In genomic region chr22:20239951-20240773, GRCh38 we compare ENCODE assay signal across 12 cellular contexts. TPM values are rescaled to one million over a fixed set of nuclear protein-coding genes. Genes with fewer than 3 reads are reported as not detected.
A peak's percentile ranks its signal among the peaks of the same experiment; 100 is the strongest.
DNase-seq lines count a peak whose midpoint lies in the region; ATAC-seq and TF ChIP-seq lines count a peak whose summit lies in the region.
"Had no signal": no experiment of that assay in that cellular context is flagged by ENCODE, and none has a peak within 500 bp of the region (broad histone marks: within the 10 kb centered on the region; RNA-seq: fewer than 3 reads in every experiment).

No MANE protein-coding gene starts in this region.

- no peaks in the 10 kb centered on the region for H3K27me3 ChIP-seq in layer of hippocampus (ENCODE audit: control insufficient read depth, insufficient read depth, low read length)
- H3K27me3 ChIP-seq in transverse colon, result no peaks in the 10 kb centered on the region

- peak overlapping the region; percentile 78 for H3K27ac ChIP-seq in layer of hippocampus (ENCODE audit: low read depth, low read length)
- H3K27ac ChIP-seq in substantia nigra (ENCODE audit: low read depth, low read length, poor library complexity, severe bottlenecking), result peak overlapping the region; percentile 58
- no peak overlapping the region for H3K27ac ChIP-seq in transverse colon

- intact Hi-C loops in transverse colon (cut with DNase I; ENCODE audit: low total_unique reads), result no loop called here

- CTCF ChIA-PET in activated CD8-positive, alpha-beta memory T cell treated with anti-CD3 and anti-CD28 coated beads, Interleukin-2, amount 10 ng/mL, durations not matched to agents 7 days and 5 days (lab: Charles Lee), result interaction anchor here (0.6 to 3.6 kb wide), 3 partner anchors 11 to 178 kb away, joined by 4 to 47 read pairs (median 5); no protein-coding TSS in a partner anchor

- H3K27ac Mint-ChIP-seq in activated CD8-positive, alpha-beta memory T cell treated with anti-CD3 and anti-CD28 coated beads, Interleukin-2, amount 10 ng/mL, durations not matched to agents 7 days and 5 days, result peak overlapping the region; percentile 90
- H3K27ac Mint-ChIP-seq in activated naive CD8-positive, alpha-beta T cell treated with anti-CD3 and anti-CD28 coated beads, Interleukin-2, amount 10 ng/mL, durations not matched to agents 7 days and 5 days, result peak overlapping the region; percentile 89

- no peaks in the 10 kb centered on the region for H3K9me3 Mint-ChIP-seq in activated CD8-positive, alpha-beta memory T cell treated with anti-CD3 and anti-CD28 coated beads, Interleukin-2, amount 10 ng/mL, durations not matched to agents 7 days and 5 days (ENCODE audit: low read depth)
- H3K9me3 Mint-ChIP-seq in activated naive CD8-positive, alpha-beta T cell treated with anti-CD3 and anti-CD28 coated beads, Interleukin-2, amount 10 ng/mL, durations not matched to agents 7 days and 5 days, result no peaks in the 10 kb centered on the region

- H3K27me3 Mint-ChIP-seq in activated CD8-positive, alpha-beta memory T cell treated with anti-CD3 and anti-CD28 coated beads, Interleukin-2, amount 10 ng/mL, durations not matched to agents 7 days and 5 days, result no peaks in the 10 kb centered on the region
- H3K27me3 Mint-ChIP-seq in activated naive CD8-positive, alpha-beta T cell treated with anti-CD3 and anti-CD28 coated beads, Interleukin-2, amount 10 ng/mL, durations not matched to agents 7 days and 5 days, result no peaks in the 10 kb centered on the region

- no peak for TF ChIP-seq POLR2A in transverse colon (IDR thresholded peaks at IDR 0.05)

- no peak for DNase-seq in activated CD8-positive, alpha-beta memory T cell treated with anti-CD3 and anti-CD28 coated beads, Interleukin-2, amount 10 ng/mL, durations not matched to agents 7 days and 5 days
- no peak for DNase-seq in activated CD8-positive, alpha-beta memory T cell treated with anti-CD3 and anti-CD28 coated beads for 24 hours
- DNase-seq in activated naive CD8-positive, alpha-beta T cell treated with anti-CD3 and anti-CD28 coated beads, Interleukin-2, amount 10 ng/mL, durations not matched to agents 7 days and 5 days, result no peak
- DNase-seq in substantia nigra (lab: John Stamatoyannopoulos, UW) (peak in 31 of 49 donors; percentile 12 to 73 (median 43)), iPS-NIHi11 (ENCODE audit: low spot score) (no peak), transverse colon (no peak), NCI-H1436 (lab: John Stamatoyannopoulos, UW) (no peak)
- DNase-seq: activated CD4-positive, alpha-beta T cell treated with anti-CD3 and anti-CD28 coated beads, Interleukin-2, amount 50 U/mL, for 4 hours; NCI-H2029 treated with DMSO at 0.1 percent for 48 hours; SHP77 treated with DMSO at 0.1 percent for 48 hours; stimulated activated CD4-positive, alpha-beta T cell treated with anti-CD3 and anti-CD28 coated beads, Interleukin-2, amount 100 ng/mL, for 48 hours had no signal

- H3K4me3 ChIP-seq in transverse colon, result no peak overlapping the region

- POLR2A ChIA-PET in activated naive CD8-positive, alpha-beta T cell treated with anti-CD3 and anti-CD28 coated beads, Interleukin-2, amount 10 ng/mL, durations not matched to agents 7 days and 5 days (lab: Charles Lee), result no interaction called here

- H3K4me3 Mint-ChIP-seq in activated CD8-positive, alpha-beta memory T cell treated with anti-CD3 and anti-CD28 coated beads, Interleukin-2, amount 10 ng/mL, durations not matched to agents 7 days and 5 days, result no peak overlapping the region
- H3K4me3 Mint-ChIP-seq in activated naive CD8-positive, alpha-beta T cell treated with anti-CD3 and anti-CD28 coated beads, Interleukin-2, amount 10 ng/mL, durations not matched to agents 7 days and 5 days, result no peak overlapping the region

- H3K36me3 Mint-ChIP-seq in activated CD8-positive, alpha-beta memory T cell treated with anti-CD3 and anti-CD28 coated beads, Interleukin-2, amount 10 ng/mL, durations not matched to agents 7 days and 5 days, result no peaks in the 10 kb centered on the region
- no peaks in the 10 kb centered on the region for H3K36me3 Mint-ChIP-seq in activated naive CD8-positive, alpha-beta T cell treated with anti-CD3 and anti-CD28 coated beads, Interleukin-2, amount 10 ng/mL, durations not matched to agents 7 days and 5 days

- H3K4me1 ChIP-seq in transverse colon, result peaks cover 0 to 25% (median 11%) of the 10 kb centered on the region in 4 donors

- H3K9me3 ChIP-seq in transverse colon, result no peaks in the 10 kb centered on the region

- in situ Hi-C loops in transverse colon (cut with MboI; ENCODE audit: low pct_ligation_motif_present in 1 of 4, low pct_unique_long_range_greater_than_20kb in 1 of 4, low sequenced_read_pairs in 3 of 4), result no loop called here

- no peak for TF ChIP-seq CTCF in transverse colon (IDR thresholded peaks at IDR 0.05)

- no peaks in the 10 kb centered on the region for H3K36me3 ChIP-seq in transverse colon

- no peak for TF ChIP-seq EP300 in transverse colon (IDR thresholded peaks at IDR 0.05; ENCODE audit: low read depth)

- WGBS in transverse colon (ENCODE audit: low coverage in 1 of 2), 2 donors, result 72% methylated on average over 22 of the region's 22 CpGs; no CpG with 5 or more reads in 1 of the 2 donors

- no peak for ATAC-seq in activated CD8-positive, alpha-beta memory T cell treated with anti-CD3 and anti-CD28 coated beads, Interleukin-2, amount 10 ng/mL, durations not matched to agents 7 days and 5 days
- no peak for ATAC-seq in activated naive CD8-positive, alpha-beta T cell treated with anti-CD3 and anti-CD28 coated beads, Interleukin-2, amount 10 ng/mL, durations not matched to agents 7 days and 5 days (ENCODE audit: low read depth)

- peaks cover 47% of the 10 kb centered on the region for H3K4me1 Mint-ChIP-seq in activated CD8-positive, alpha-beta memory T cell treated with anti-CD3 and anti-CD28 coated beads, Interleukin-2, amount 10 ng/mL, durations not matched to agents 7 days and 5 days
- H3K4me1 Mint-ChIP-seq in activated naive CD8-positive, alpha-beta T cell treated with anti-CD3 and anti-CD28 coated beads, Interleukin-2, amount 10 ng/mL, durations not matched to agents 7 days and 5 days, result peaks cover 28% of the 10 kb centered on the region

RNA-seq across cellular contexts. Expression of gene RTN4R, which starts 28.0 kb away (rescaled TPM):
- 1 to 10 TPM; 1.4 to 2.5 TPM for total RNA-seq in activated CD8-positive, alpha-beta memory T cell treated with anti-CD3 and anti-CD28 coated beads, Interleukin-2, amount 10 ng/mL, durations not matched to agents 7 days and 5 days
- 1 to 10 TPM; 5.7 to 6.1 TPM for total RNA-seq in activated naive CD8-positive, alpha-beta T cell treated with anti-CD3 and anti-CD28 coated beads, Interleukin-2, amount 10 ng/mL, durations not matched to agents 7 days and 5 days
- 10 to 100 TPM in 1 of 4 donors, 1 to 10 TPM in 1, under 1 TPM in 1, not detected in 1; 0.64 to 22.8 (median 3.0) TPM for total RNA-seq in transverse colon

Comparison
In these comparisons a context has a peak if more than half of its experiments do, and no peak if none do; other contexts are left out.
1. DNase-seq: peak in substantia nigra (31 of 49); none in activated CD8-positive, alpha-beta memory T cell treated with anti-CD3 and anti-CD28 coated beads, Interleukin-2, amount 10 ng/mL, durations not matched to agents 7 days and 5 days (single experiment), activated CD8-positive, alpha-beta memory T cell treated with anti-CD3 and anti-CD28 coated beads for 24 hours (single experiment), activated naive CD8-positive, alpha-beta T cell treated with anti-CD3 and anti-CD28 coated beads, Interleukin-2, amount 10 ng/mL, durations not matched to agents 7 days and 5 days (single experiment), iPS-NIHi11 (single experiment), transverse colon (single experiment) and NCI-H1436 (single experiment).
2. H3K27ac ChIP-seq: peak in layer of hippocampus (single experiment) and substantia nigra (single experiment); none in transverse colon (0 of 4).